1 cellular context compared by ENCODE assay signal in the genomic region with DNA sequence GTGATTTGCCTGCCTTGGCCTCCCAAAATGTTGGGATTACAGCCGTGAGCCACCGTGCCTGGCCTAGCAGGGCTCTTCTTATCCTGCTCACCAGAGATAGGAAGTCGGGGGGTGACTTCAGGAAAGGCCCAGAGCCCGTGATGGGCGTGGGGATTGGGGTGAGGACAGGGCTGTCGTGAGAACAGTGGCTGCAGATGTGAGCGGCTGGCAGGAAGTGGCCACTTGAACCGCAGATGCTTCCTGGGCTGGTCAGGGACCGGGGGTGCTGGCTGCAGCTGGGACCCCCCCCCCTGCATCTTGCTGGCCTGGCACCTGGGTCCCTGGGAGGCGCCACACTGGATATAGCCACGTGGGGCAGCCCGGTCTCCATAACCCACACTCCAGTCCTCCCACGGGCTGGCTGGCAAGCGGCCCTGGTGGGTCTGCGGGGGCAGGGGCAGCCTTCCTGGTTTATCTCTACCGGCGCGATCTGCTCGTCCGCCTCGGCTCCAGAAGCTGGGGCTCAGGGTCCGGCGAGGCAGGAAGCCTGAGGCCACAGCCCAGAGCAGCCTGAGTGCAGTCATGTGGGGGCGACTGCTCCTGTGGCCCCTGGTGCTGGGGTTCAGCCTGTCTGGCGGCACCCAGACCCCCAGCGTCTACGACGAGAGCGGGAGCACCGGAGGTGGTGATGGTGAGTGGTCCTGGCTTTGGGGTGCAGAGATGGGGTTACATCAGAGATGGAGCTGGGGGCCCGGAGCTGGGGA.
TF ChIP-seq lines count a peak whose summit lies in the region.

Gene F2RL3, plus strand, starts transcription at position 371 of the 743 bp plus-strand sequence. Its CDS starts 191 bp downstream, at position 562.

TF ChIP-seq in K562, 482 proteins besides CTCF, POLR2A, EP300 and RAD21 (continued from another document and continues in another):
- TF ChIP-seq, protein P1, sequence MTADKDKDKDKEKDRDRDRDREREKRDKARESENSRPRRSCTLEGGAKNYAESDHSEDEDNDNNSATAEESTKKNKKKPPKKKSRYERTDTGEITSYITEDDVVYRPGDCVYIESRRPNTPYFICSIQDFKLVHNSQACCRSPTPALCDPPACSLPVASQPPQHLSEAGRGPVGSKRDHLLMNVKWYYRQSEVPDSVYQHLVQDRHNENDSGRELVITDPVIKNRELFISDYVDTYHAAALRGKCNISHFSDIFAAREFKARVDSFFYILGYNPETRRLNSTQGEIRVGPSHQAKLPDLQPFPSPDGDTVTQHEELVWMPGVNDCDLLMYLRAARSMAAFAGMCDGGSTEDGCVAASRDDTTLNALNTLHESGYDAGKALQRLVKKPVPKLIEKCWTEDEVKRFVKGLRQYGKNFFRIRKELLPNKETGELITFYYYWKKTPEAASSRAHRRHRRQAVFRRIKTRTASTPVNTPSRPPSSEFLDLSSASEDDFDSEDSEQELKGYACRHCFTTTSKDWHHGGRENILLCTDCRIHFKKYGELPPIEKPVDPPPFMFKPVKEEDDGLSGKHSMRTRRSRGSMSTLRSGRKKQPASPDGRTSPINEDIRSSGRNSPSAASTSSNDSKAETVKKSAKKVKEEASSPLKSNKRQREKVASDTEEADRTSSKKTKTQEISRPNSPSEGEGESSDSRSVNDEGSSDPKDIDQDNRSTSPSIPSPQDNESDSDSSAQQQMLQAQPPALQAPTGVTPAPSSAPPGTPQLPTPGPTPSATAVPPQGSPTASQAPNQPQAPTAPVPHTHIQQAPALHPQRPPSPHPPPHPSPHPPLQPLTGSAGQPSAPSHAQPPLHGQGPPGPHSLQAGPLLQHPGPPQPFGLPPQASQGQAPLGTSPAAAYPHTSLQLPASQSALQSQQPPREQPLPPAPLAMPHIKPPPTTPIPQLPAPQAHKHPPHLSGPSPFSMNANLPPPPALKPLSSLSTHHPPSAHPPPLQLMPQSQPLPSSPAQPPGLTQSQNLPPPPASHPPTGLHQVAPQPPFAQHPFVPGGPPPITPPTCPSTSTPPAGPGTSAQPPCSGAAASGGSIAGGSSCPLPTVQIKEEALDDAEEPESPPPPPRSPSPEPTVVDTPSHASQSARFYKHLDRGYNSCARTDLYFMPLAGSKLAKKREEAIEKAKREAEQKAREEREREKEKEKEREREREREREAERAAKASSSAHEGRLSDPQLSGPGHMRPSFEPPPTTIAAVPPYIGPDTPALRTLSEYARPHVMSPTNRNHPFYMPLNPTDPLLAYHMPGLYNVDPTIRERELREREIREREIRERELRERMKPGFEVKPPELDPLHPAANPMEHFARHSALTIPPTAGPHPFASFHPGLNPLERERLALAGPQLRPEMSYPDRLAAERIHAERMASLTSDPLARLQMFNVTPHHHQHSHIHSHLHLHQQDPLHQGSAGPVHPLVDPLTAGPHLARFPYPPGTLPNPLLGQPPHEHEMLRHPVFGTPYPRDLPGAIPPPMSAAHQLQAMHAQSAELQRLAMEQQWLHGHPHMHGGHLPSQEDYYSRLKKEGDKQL (CRISPR knock-in tag; IDR thresholded peaks at IDR 0.05; ENCODE audit: borderline replicate concordance), result no peak
- TF ChIP-seq, protein P2, sequence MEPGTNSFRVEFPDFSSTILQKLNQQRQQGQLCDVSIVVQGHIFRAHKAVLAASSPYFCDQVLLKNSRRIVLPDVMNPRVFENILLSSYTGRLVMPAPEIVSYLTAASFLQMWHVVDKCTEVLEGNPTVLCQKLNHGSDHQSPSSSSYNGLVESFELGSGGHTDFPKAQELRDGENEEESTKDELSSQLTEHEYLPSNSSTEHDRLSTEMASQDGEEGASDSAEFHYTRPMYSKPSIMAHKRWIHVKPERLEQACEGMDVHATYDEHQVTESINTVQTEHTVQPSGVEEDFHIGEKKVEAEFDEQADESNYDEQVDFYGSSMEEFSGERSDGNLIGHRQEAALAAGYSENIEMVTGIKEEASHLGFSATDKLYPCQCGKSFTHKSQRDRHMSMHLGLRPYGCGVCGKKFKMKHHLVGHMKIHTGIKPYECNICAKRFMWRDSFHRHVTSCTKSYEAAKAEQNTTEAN (CRISPR knock-in tag; IDR thresholded peaks at IDR 0.05), result no peak
- TF ChIP-seq MAFF (IDR thresholded peaks at IDR 0.05; ENCODE audit: low read length) (no peak), ZNF282 (CRISPR knock-in tag; IDR thresholded peaks at IDR 0.05) (no peak), CREB1 (IDR thresholded peaks at IDR 0.05) (no peak), CREB1 (CRISPR knock-in tag; IDR thresholded peaks at IDR 0.05) (no peak), ZBTB33 (CRISPR knock-in tag; IDR thresholded peaks at IDR 0.05) (no peak), MBD1 (CRISPR knock-in tag; IDR thresholded peaks at IDR 0.05) (no peak), NR4A1 (CRISPR knock-in tag; IDR thresholded peaks at IDR 0.05) (no peak), NR4A1 (tag; IDR thresholded peaks at IDR 0.05) (no peak), KAT8 (IDR thresholded peaks at IDR 0.05; ENCODE audit: low read depth) (no peak), ZNF668 (CRISPR knock-in tag; IDR thresholded peaks at IDR 0.05) (no peak), RBM17 (IDR thresholded peaks at IDR 0.05; ENCODE audit: borderline replicate concordance, low read depth, low read length) (no peak), TEAD1 (CRISPR knock-in tag; IDR thresholded peaks at IDR 0.05) (peak in 1 of 2 experiments; percentile 55; a peak in 2 of 4 replicates), SMARCB1 (IDR thresholded peaks at IDR 0.05; ENCODE audit: insufficient read length, low read depth) (no peak), SIN3B (IDR thresholded peaks at IDR 0.05; ENCODE audit: low read depth) (no peak), HOMEZ (CRISPR knock-in tag; IDR thresholded peaks at IDR 0.05) (no peak), GABPB2 (CRISPR knock-in tag; conservative IDR thresholded peaks at IDR 0.05) (no peak), BHLHE40 (IDR thresholded peaks at IDR 0.05; ENCODE audit: low read length) (peak; percentile 81), FOXO4 (CRISPR knock-in tag; IDR thresholded peaks at IDR 0.05) (no peak; the same call in 1 of the 2 replicates), LEF1 (IDR thresholded peaks at IDR 0.05) (0 out of 2 replicates have a peak, but pooled peaks have one; percentile 21)
- TF ChIP-seq, protein P3, sequence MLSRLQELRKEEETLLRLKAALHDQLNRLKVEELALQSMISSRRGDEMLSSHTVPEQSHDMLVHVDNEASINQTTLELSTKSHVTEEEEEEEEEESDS (CRISPR knock-in tag; IDR thresholded peaks at IDR 0.05), result no peak
- TF ChIP-seq, protein P4, sequence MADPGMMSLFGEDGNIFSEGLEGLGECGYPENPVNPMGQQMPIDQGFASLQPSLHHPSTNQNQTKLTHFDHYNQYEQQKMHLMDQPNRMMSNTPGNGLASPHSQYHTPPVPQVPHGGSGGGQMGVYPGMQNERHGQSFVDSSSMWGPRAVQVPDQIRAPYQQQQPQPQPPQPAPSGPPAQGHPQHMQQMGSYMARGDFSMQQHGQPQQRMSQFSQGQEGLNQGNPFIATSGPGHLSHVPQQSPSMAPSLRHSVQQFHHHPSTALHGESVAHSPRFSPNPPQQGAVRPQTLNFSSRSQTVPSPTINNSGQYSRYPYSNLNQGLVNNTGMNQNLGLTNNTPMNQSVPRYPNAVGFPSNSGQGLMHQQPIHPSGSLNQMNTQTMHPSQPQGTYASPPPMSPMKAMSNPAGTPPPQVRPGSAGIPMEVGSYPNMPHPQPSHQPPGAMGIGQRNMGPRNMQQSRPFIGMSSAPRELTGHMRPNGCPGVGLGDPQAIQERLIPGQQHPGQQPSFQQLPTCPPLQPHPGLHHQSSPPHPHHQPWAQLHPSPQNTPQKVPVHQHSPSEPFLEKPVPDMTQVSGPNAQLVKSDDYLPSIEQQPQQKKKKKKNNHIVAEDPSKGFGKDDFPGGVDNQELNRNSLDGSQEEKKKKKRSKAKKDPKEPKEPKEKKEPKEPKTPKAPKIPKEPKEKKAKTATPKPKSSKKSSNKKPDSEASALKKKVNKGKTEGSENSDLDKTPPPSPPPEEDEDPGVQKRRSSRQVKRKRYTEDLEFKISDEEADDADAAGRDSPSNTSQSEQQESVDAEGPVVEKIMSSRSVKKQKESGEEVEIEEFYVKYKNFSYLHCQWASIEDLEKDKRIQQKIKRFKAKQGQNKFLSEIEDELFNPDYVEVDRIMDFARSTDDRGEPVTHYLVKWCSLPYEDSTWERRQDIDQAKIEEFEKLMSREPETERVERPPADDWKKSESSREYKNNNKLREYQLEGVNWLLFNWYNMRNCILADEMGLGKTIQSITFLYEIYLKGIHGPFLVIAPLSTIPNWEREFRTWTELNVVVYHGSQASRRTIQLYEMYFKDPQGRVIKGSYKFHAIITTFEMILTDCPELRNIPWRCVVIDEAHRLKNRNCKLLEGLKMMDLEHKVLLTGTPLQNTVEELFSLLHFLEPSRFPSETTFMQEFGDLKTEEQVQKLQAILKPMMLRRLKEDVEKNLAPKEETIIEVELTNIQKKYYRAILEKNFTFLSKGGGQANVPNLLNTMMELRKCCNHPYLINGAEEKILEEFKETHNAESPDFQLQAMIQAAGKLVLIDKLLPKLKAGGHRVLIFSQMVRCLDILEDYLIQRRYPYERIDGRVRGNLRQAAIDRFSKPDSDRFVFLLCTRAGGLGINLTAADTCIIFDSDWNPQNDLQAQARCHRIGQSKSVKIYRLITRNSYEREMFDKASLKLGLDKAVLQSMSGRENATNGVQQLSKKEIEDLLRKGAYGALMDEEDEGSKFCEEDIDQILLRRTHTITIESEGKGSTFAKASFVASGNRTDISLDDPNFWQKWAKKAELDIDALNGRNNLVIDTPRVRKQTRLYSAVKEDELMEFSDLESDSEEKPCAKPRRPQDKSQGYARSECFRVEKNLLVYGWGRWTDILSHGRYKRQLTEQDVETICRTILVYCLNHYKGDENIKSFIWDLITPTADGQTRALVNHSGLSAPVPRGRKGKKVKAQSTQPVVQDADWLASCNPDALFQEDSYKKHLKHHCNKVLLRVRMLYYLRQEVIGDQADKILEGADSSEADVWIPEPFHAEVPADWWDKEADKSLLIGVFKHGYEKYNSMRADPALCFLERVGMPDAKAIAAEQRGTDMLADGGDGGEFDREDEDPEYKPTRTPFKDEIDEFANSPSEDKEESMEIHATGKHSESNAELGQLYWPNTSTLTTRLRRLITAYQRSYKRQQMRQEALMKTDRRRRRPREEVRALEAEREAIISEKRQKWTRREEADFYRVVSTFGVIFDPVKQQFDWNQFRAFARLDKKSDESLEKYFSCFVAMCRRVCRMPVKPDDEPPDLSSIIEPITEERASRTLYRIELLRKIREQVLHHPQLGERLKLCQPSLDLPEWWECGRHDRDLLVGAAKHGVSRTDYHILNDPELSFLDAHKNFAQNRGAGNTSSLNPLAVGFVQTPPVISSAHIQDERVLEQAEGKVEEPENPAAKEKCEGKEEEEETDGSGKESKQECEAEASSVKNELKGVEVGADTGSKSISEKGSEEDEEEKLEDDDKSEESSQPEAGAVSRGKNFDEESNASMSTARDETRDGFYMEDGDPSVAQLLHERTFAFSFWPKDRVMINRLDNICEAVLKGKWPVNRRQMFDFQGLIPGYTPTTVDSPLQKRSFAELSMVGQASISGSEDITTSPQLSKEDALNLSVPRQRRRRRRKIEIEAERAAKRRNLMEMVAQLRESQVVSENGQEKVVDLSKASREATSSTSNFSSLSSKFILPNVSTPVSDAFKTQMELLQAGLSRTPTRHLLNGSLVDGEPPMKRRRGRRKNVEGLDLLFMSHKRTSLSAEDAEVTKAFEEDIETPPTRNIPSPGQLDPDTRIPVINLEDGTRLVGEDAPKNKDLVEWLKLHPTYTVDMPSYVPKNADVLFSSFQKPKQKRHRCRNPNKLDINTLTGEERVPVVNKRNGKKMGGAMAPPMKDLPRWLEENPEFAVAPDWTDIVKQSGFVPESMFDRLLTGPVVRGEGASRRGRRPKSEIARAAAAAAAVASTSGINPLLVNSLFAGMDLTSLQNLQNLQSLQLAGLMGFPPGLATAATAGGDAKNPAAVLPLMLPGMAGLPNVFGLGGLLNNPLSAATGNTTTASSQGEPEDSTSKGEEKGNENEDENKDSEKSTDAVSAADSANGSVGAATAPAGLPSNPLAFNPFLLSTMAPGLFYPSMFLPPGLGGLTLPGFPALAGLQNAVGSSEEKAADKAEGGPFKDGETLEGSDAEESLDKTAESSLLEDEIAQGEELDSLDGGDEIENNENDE (IDR thresholded peaks at IDR 0.05; ENCODE audit: low read depth, low read length), result no peak
